Comparison of ENCODE assay signal across 27 cellular contexts in the genomic region with DNA sequence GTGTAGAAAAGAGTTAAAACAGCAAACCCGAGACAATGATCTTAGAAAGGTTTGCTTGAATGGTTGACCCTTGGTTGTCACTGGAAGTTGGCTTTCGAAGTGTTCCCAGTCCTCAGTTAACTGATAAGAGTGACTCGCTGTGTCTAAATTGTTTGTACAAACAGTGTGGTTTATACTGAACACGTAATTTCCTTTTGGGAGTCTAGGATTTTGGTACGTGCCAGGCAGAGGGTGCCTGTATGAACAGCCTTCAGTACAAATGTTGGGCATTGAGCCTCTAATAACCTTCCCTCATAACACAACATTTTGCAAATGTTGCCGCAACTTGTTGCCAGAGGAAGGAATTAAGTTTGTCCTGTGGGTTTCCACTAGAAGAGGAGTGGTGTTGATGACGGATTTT.
"Had no signal": no experiment of that assay in that cellular context is flagged by ENCODE, and none has a peak within 500 bp of the region (broad histone marks: within the 10 kb centered on the region; RNA-seq: fewer than 3 reads in every experiment).

No MANE protein-coding gene starts in this region.

- H3K36me3 ChIP-seq: neural progenitor cell, ovary, prostate gland, right atrium auricular region, right lobe of liver, sigmoid colon, stomach, tibial artery, transverse colon, upper lobe of right lung, uterus had no signal

- H3K36me3 Mint-ChIP-seq: naive thymus-derived CD4-positive, alpha-beta T cell; natural killer cell; neural progenitor cell; stimulated activated effector memory CD8-positive, alpha-beta T cell treated with anti-CD3 and anti-CD28 coated beads, Interleukin-12 subunit alpha, Interleukin-12 subunit beta, amount 100 ng/mL, for 72 hours; stimulated activated naive B cell treated with anti-CD40 and anti-IgM and Interleukin-4, amounts not matched to agents 10 μg/mL and 1 μg/mL and 100 μg/mL, for 72 hours; type B pancreatic cell had no signal

- ATAC-seq: naive thymus-derived CD4-positive, alpha-beta T cell; natural killer cell; right lobe of liver; stimulated activated effector memory CD8-positive, alpha-beta T cell treated with anti-CD3 and anti-CD28 coated beads, Interleukin-12 subunit alpha, Interleukin-12 subunit beta, amount 100 ng/mL, for 72 hours; stimulated activated naive B cell treated with anti-CD40 and anti-IgM and Interleukin-4, amounts not matched to agents 10 μg/mL and 1 μg/mL and 100 μg/mL, for 72 hours; upper lobe of right lung had no signal

- H3K9me3 ChIP-seq: ovary, prostate gland, right atrium auricular region, right lobe of liver, stomach, tibial artery, transverse colon, upper lobe of right lung, uterus had no signal

- H3K4me1 ChIP-seq: neural progenitor cell, parathyroid adenoma, prostate gland, right atrium auricular region, right lobe of liver, sigmoid colon, stomach, tibial artery, transverse colon, upper lobe of right lung, uterus had no signal

- H3K9me3 Mint-ChIP-seq: naive thymus-derived CD4-positive, alpha-beta T cell; neural progenitor cell; stimulated activated effector memory CD8-positive, alpha-beta T cell treated with anti-CD3 and anti-CD28 coated beads, Interleukin-12 subunit alpha, Interleukin-12 subunit beta, amount 100 ng/mL, for 72 hours; stimulated activated naive B cell treated with anti-CD40 and anti-IgM and Interleukin-4, amounts not matched to agents 10 μg/mL and 1 μg/mL and 100 μg/mL, for 72 hours; type B pancreatic cell had no signal

- H3K27me3 Mint-ChIP-seq: type B pancreatic cell had no signal

- H3K27me3 ChIP-seq: neural progenitor cell, ovary, right atrium auricular region, right lobe of liver, sigmoid colon, stomach, tibial artery, transverse colon, upper lobe of right lung, uterus had no signal

- H3K4me1 Mint-ChIP-seq: naive thymus-derived CD4-positive, alpha-beta T cell; natural killer cell; neural progenitor cell; stimulated activated effector memory CD8-positive, alpha-beta T cell treated with anti-CD3 and anti-CD28 coated beads, Interleukin-12 subunit alpha, Interleukin-12 subunit beta, amount 100 ng/mL, for 72 hours; stimulated activated naive B cell treated with anti-CD40 and anti-IgM and Interleukin-4, amounts not matched to agents 10 μg/mL and 1 μg/mL and 100 μg/mL, for 72 hours had no signal

- DNase-seq: naive thymus-derived CD4-positive, alpha-beta T cell; natural killer cell; occipital lobe; ovary; retina; right lobe of liver; sigmoid colon; small intestine; stimulated activated CD4-positive, alpha-beta T cell treated with anti-CD3 and anti-CD28 coated beads, Interleukin-15, amount 100 ng/mL, for 24 hours; stimulated activated CD4-positive, alpha-beta T cell treated with anti-CD3 and anti-CD28 coated beads, Interleukin-2, amount 100 ng/mL, for 24 hours; stimulated activated CD4-positive, alpha-beta T cell treated with anti-CD3 and anti-CD28 coated beads, Interleukin-2, amount 100 ng/mL, for 48 hours; stimulated activated CD4-positive, alpha-beta T cell treated with anti-CD3 and anti-CD28 coated beads, Interleukin-4, amount 100 ng/mL, for 24 hours; stimulated activated naive B cell treated with anti-CD40 and anti-IgM and Interleukin-4, amounts not matched to agents 10 μg/mL and 1 μg/mL and 100 μg/mL, for 72 hours; stimulated activated naive CD4-positive, alpha-beta T cell treated with Interleukin-2 at 50 U/mL for 16 hours; stomach; tibial artery; transverse colon; upper lobe of right lung; uterus had no signal

- H3K4me3 Mint-ChIP-seq: naive thymus-derived CD4-positive, alpha-beta T cell; natural killer cell; nephron; neural progenitor cell; stimulated activated effector memory CD8-positive, alpha-beta T cell treated with anti-CD3 and anti-CD28 coated beads, Interleukin-12 subunit alpha, Interleukin-12 subunit beta, amount 100 ng/mL, for 72 hours; stimulated activated naive B cell treated with anti-CD40 and anti-IgM and Interleukin-4, amounts not matched to agents 10 μg/mL and 1 μg/mL and 100 μg/mL, for 72 hours; stimulated activated naive CD8-positive, alpha-beta T cell treated with anti-CD3 and anti-CD28 coated beads, Interleukin-15, Interleukin-2, amounts not matched to agents 100 ng/mL and 50 ng/mL, for 24 hours; type B pancreatic cell had no signal

- H3K27ac ChIP-seq: neural progenitor cell, ovary, parathyroid adenoma, prostate gland, right atrium auricular region, right lobe of liver, sigmoid colon, stomach, tibial artery, transverse colon, upper lobe of right lung, uterus had no signal

- H3K4me3 ChIP-seq: neural progenitor cell, ovary, prostate gland, right atrium auricular region, right lobe of liver, sigmoid colon, stomach, tibial artery, transverse colon, upper lobe of right lung, uterus had no signal

- H3K27ac Mint-ChIP-seq: naive thymus-derived CD4-positive, alpha-beta T cell; natural killer cell; nephron; neural progenitor cell; stimulated activated effector memory CD8-positive, alpha-beta T cell treated with anti-CD3 and anti-CD28 coated beads, Interleukin-12 subunit alpha, Interleukin-12 subunit beta, amount 100 ng/mL, for 72 hours; stimulated activated naive B cell treated with anti-CD40 and anti-IgM and Interleukin-4, amounts not matched to agents 10 μg/mL and 1 μg/mL and 100 μg/mL, for 72 hours; stimulated activated naive CD8-positive, alpha-beta T cell treated with anti-CD3 and anti-CD28 coated beads, Interleukin-15, Interleukin-2, amounts not matched to agents 100 ng/mL and 50 ng/mL, for 24 hours; type B pancreatic cell had no signal
